In the genomic region with DNA sequence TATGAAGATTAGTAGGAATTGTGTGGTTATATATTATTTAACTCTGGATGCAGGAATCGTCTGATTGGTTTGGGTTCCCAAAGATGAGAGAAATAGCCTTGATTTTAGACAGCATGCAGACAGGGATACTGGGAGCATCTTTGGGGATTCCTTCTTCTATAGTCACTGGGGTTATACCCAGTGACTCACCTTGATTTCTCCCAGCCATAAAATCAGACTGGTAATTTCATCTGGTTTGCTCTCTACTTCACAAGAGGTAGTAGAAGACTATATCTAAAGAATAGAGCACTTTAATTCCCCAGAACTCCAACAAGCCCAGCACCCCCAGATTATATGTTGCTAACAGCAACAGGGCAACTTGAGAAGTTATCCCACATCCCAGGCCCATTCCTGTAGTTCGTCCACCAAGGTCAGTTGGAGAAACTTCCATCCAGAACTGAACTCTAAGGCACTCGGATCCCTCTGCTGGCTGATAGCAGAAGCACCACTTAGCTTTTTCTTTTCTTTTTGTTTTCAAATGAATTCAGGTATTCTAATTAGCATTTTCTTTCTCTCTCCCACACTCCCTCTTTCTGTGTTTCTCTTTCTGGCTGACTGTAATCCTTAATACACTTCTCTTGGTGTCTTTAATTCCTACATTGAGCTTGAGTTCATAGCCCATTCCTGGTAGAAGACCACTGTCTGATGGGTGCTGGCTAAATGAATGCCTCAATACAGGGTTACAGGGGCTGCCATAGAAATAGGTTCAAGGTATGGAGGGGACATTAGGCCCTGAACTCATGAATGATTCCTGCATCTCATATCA, we compare ENCODE assay signal across 8 cellular contexts. TPM values are rescaled to one million over a fixed set of nuclear protein-coding genes. Genes with fewer than 3 reads are reported as not detected.
DNase-seq lines count a peak whose midpoint lies in the region; ATAC-seq and TF ChIP-seq lines count a peak whose summit lies in the region.

No MANE protein-coding gene starts in this region.

- no peaks in the 10 kb centered on the region for H3K27me3 ChIP-seq in cardiac muscle cell

- H3K27ac ChIP-seq in cardiac muscle cell: peak overlapping the region; percentile 53

- intact Hi-C loops in Right ventricle myocardium inferior (cut with DNase I): loop anchor here (2.0 to 10.0 kb wide), 3 partner anchors 37 to 595 kb away; partner anchors contain the start of genes GSTA4 and PAQR8

- peaks cover 5% of the 10 kb centered on the region for H3K4me1 ChIP-seq in cardiac muscle cell (ENCODE audit: low read depth)

- no peaks in the 10 kb centered on the region for H3K36me3 ChIP-seq in cardiac muscle cell

- no peak for ATAC-seq in Right ventricle myocardium inferior
- ATAC-seq in HG02938 (IDR thresholded peaks at IDR 0.05; ENCODE audit: unreplicated experiment): peak; percentile 48
- ATAC-seq in HG02678 (IDR thresholded peaks at IDR 0.05; ENCODE audit: unreplicated experiment): no peak

- H3K9me3 ChIP-seq in cardiac muscle cell (ENCODE audit: low read depth): no peaks in the 10 kb centered on the region

- DNase-seq in cardiac muscle cell (ENCODE audit: low read depth in 1 of 2, low spot score in 1 of 2) (peak; percentile 72 to 77), Right ventricle myocardium inferior (ENCODE audit: missing footprints) (no peak), NCI-H748 (lab: John Stamatoyannopoulos, UW; ENCODE audit: unreplicated experiment) (peak; percentile 67), globus pallidus (ENCODE audit: low spot score) (peak; percentile 77), retina (peak; percentile 38)
- DNase-seq in activated naive CD4-positive, alpha-beta T cell treated with anti-CD3 and anti-CD28 coated beads, Interleukin-2, amount 50 U/mL, for 16 hours: peak; percentile 39

- no peak overlapping the region for H3K4me3 ChIP-seq in cardiac muscle cell

- peak; percentile 88 for TF ChIP-seq CTCF in cardiac muscle cell (IDR thresholded peaks at IDR 0.05; ENCODE audit: low read depth, low read length)

RNA-seq across cellular contexts. Expression of gene EFHC1, which starts 20.4 kb away (rescaled TPM):
- total RNA-seq in cardiac muscle cell: 20.3 and 21.0 TPM in 2 replicates
- polyA plus RNA-seq in cardiac muscle cell: 22.7 and 31.8 TPM in 2 replicates
- 4.8 TPM for total RNA-seq in Right ventricle myocardium inferior

RNA-seq across cellular contexts. Expression of gene PAQR8, which starts 37.8 kb away (rescaled TPM):
- total RNA-seq in cardiac muscle cell: 16.5 and 16.8 TPM in 2 replicates
- polyA plus RNA-seq in cardiac muscle cell: 15.5 and 19.7 TPM in 2 replicates
- 1.9 TPM for total RNA-seq in Right ventricle myocardium inferior
